ENCODE assay signal across 8 cellular contexts in the genomic region with DNA sequence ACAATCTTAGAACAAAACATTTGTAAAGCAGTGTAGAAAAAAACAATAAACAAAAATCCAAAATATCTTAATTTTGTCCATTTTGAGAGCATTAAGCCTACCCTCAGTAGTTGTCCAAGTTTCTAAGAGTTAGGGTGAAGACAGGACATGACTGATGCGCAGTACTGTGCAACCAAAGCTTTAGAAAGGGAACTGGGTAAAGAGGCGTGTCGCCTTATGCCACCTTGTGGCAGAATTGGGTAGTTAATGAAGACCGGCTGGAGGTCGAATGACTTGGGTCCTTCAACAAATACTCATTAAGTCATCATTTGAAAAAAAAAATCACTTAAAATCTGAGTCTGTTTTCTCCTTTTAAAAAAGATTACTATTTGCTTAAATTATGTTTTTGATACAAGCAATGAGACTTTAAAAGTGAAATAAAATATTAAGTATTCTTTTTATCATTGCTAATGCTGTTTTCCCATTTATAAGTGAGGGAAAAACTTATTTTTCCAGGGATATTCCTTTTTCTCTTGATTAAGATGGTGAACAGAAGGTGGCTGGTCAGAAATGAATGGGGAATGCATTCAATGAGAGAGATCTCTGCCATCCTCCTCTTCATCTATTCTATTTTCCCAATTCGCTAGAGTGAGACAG. TPM values are rescaled to one million over a fixed set of nuclear protein-coding genes. Genes with fewer than 3 reads are reported as not detected.
DNase-seq lines count a peak whose midpoint lies in the region; ATAC-seq and TF ChIP-seq lines count a peak whose summit lies in the region.

No MANE protein-coding gene starts in this region.

- 30% methylated on average over 6 of the region's 6 CpGs for WGBS in SK-N-SH (ENCODE audit: low lambda C conversion rate)

- no peak overlapping the region for H3K4me2 ChIP-seq in SK-N-SH

- 0 out of 2 replicates have a peak, but pooled peaks cover under 1% of the 10 kb centered on the region for H3K36me3 Mint-ChIP-seq in HFFc6 (ENCODE audit: low read depth)

- intact Hi-C loops in Right ventricle myocardium superior (cut with DNase I), result loop anchor here (2.0 to 5.0 kb wide), 2 partner anchors 73 to 133 kb away; a partner anchor contains a TSS

- peaks cover 13% of the 10 kb centered on the region for H3K79me2 ChIP-seq in SK-N-SH (ENCODE audit: insufficient read depth)

- H3K4me1 Mint-ChIP-seq in HFFc6 (ENCODE audit: low read depth), result peaks cover 40% of the 10 kb centered on the region

- H3K9me2 ChIP-seq in SK-N-SH, result no peaks in the 10 kb centered on the region

- ATAC-seq in Right ventricle myocardium superior (ENCODE audit: poor library complexity) (peak; percentile 64), HG03097 (IDR thresholded peaks at IDR 0.05; ENCODE audit: low FRiP score, unreplicated experiment) (no peak)

- H3K4me1 ChIP-seq in SK-N-SH (ENCODE audit: control insufficient read depth in 1 of 2, insufficient read depth in 2 of 2, low read depth in 1 of 2, low read length in 1 of 2), result peaks cover 0 to 5% of the 10 kb centered on the region in 2 experiments; a peak in 2 of 4 replicates

- H3K9me3 ChIP-seq in SK-N-SH, result no peaks in the 10 kb centered on the region

- no peak for TF ChIP-seq POLR2A in NB4 (IDR thresholded peaks at IDR 0.05; ENCODE audit: extremely low read depth, insufficient read length)

- peaks cover 3% of the 10 kb centered on the region for H3F3A ChIP-seq in SK-N-SH (replicated peaks; ENCODE audit: insufficient read depth)

- H3K27me3 Mint-ChIP-seq in HFFc6 (ENCODE audit: insufficient read depth), result no peaks in the 10 kb centered on the region; the same call in 1 of the 2 replicates

- POLR2A ChIA-PET in SK-N-SH (lab: Yijun Ruan, JAX), result interaction anchor here (1.3 kb wide), 1 partner anchor 71 kb away, joined by 3 read pairs; no protein-coding TSS in a partner anchor

- H3K9me3 Mint-ChIP-seq in HFFc6, result no peaks in the 10 kb centered on the region

- no peaks in the 10 kb centered on the region for H4K20me1 ChIP-seq in SK-N-SH (ENCODE audit: insufficient read depth)

- H3K4me3 ChIP-seq in NB4 (ENCODE audit: low read depth, low read length) (no peak overlapping the region), SK-N-SH (ENCODE audit: low read depth in 2 of 2, low read length in 1 of 2) (no peak overlapping the region; a peak in 1 of 4 replicates)

- TF ChIP-seq CTCF in GM12873 (IDR thresholded peaks at IDR 0.05; ENCODE audit: insufficient read depth, low read depth, low read length, missing control alignments) (peak; percentile 79), HFFc6 (IDR thresholded peaks at IDR 0.05) (peak; percentile 95), NB4 (IDR thresholded peaks at IDR 0.05; ENCODE audit: low read depth, low read length) (peak; percentile 56), SK-N-SH (IDR thresholded peaks at IDR 0.05) (peak; percentile 90)

- no peaks in the 10 kb centered on the region for H3K27me3 ChIP-seq in SK-N-SH (ENCODE audit: insufficient read depth)

- TF ChIP-seq EP300 in SK-N-SH (IDR thresholded peaks at IDR 0.05; ENCODE audit: borderline replicate concordance in 1 of 2, low read depth in 1 of 2, low read length in 1 of 2), result no peak

- H3K27ac Mint-ChIP-seq in HFFc6, result no peak overlapping the region

- peaks cover under 1 to 1% of the 10 kb centered on the region in 2 experiments for H3K36me3 ChIP-seq in SK-N-SH (replicated peaks in 1 of 2; ENCODE audit: control insufficient read depth in 1 of 2, insufficient read depth in 2 of 2, low read length in 1 of 2)

- peak; percentile 75 for DNase-seq in HFFc6
- DNase-seq in NB4 (ENCODE audit: low read depth), result peak; percentile 75
- peak; percentile 57 for DNase-seq in SK-N-SH
- peak; percentile 59 for DNase-seq in activated naive CD4-positive, alpha-beta T cell treated with anti-CD3 and anti-CD28 coated beads, Interleukin-2, amount 50 U/mL, for 16 hours
- no peak for DNase-seq in Right ventricle myocardium superior
- peak; percentile 75 for DNase-seq in retina

- CTCF ChIA-PET in SK-N-SH (lab: Yijun Ruan, JAX), result interaction anchor here (0.6 to 17.0 kb wide), 32 partner anchors 9 to 147 kb away, joined by 3 to 363 read pairs (median 6); a partner anchor contains a TSS

- H3K27ac ChIP-seq in SK-N-SH (ENCODE audit: low read depth in 2 of 2, low read length in 1 of 2), result no peak overlapping the region

- no peak overlapping the region for H3K9ac ChIP-seq in SK-N-SH

- TF ChIP-seq RAD21 in SK-N-SH (IDR thresholded peaks at IDR 0.05; ENCODE audit: low read length), result peak; percentile 86

- H3K4me3 Mint-ChIP-seq in HFFc6, result no peak overlapping the region

- no peak overlapping the region for H2AFZ ChIP-seq in SK-N-SH (ENCODE audit: low read depth)

TF ChIP-seq in SK-N-SH, 30 proteins besides CTCF, POLR2A, EP300 and RAD21:
- no peak for TF ChIP-seq YY1 (IDR thresholded peaks at IDR 0.05; ENCODE audit: low read depth)
- TF ChIP-seq NRF1 (IDR thresholded peaks at IDR 0.05; ENCODE audit: low read depth, low read length), result 0 out of 2 replicates have a peak, but pooled peaks have one; percentile 7
- 0 out of 2 replicates have a peak, but pooled peaks have one; percentile 18 for TF ChIP-seq TCF12 (IDR thresholded peaks at IDR 0.05)
- TF ChIP-seq CHD2 (IDR thresholded peaks at IDR 0.05; ENCODE audit: low read length, partially characterized antibody), result peak; percentile 54
- TF ChIP-seq, protein P1, sequence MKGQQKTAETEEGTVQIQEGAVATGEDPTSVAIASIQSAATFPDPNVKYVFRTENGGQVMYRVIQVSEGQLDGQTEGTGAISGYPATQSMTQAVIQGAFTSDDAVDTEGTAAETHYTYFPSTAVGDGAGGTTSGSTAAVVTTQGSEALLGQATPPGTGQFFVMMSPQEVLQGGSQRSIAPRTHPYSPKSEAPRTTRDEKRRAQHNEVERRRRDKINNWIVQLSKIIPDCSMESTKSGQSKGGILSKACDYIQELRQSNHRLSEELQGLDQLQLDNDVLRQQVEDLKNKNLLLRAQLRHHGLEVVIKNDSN (IDR thresholded peaks at IDR 0.05; ENCODE audit: borderline replicate concordance, low read depth), result no peak
- peak; percentile 99 for TF ChIP-seq SMC3 (IDR thresholded peaks at IDR 0.05; ENCODE audit: low read depth, low read length)

RNA-seq across cellular contexts. Expression of a gene that starts 3.5 kb away (rescaled TPM):
- total RNA-seq in HFFc6 (2021; fragmentation: NEBNext Ultra II Directional; extraction: Animal tissue kit (Norgen Biotek cat#: 25700)), result 10 to 100 TPM; 38.3 to 43.9 (median 41.5) TPM
- 16.0 and 21.6 TPM in 2 replicates for polyA plus RNA-seq in SK-N-SH (2012; rRNA removed)
- polyA plus RNA-seq in SK-N-SH (2012; cell fraction: cytosol; rRNA removed), result 21.7 and 24.1 TPM in 2 replicates
- polyA plus RNA-seq in SK-N-SH (2012; cell fraction: nucleus; rRNA removed), result 10.3 and 20.5 TPM in 2 replicates
- total RNA-seq in Right ventricle myocardium superior, result 40.9 TPM
